ENCODE assay signal across 33 cellular contexts in genomic region chr16:54160252-54160860, GRCh38.
"Had no signal": no experiment of that assay in that cellular context is flagged by ENCODE, and none has a peak within 500 bp of the region (broad histone marks: within the 10 kb centered on the region; RNA-seq: fewer than 3 reads in every experiment).

No MANE protein-coding gene starts in this region.

- H3K36me3 ChIP-seq: adrenal gland, ascending aorta, brain microvascular endothelial cell, breast epithelium, cardiac muscle cell had no signal

- H3K27ac ChIP-seq: adrenal gland, ascending aorta, body of pancreas, brain microvascular endothelial cell, breast epithelium, cardiac muscle cell had no signal

- FAIRE-seq: astrocyte, bronchial epithelial cell had no signal

- H3K27me3 ChIP-seq: adrenal gland, ascending aorta, body of pancreas, brain microvascular endothelial cell, breast epithelium, cardiac muscle cell had no signal

- H3K4me3 ChIP-seq: adrenal gland, ascending aorta, body of pancreas, breast epithelium, cardiac muscle cell had no signal

- DNase-seq: activated effector memory CD4-positive, alpha-beta T cell treated with anti-CD3 and anti-CD28 coated beads, Interleukin-2, amount 50 U/mL, for 16 hours; activated effector memory CD4-positive, alpha-beta T cell treated with Interleukin-2 at 50 U/mL for 16 hours; activated gamma-delta T cell; activated gamma-delta T cell treated with Interleukin-2 at 50 U/mL for 16 hours; activated naive CD4-positive, alpha-beta T cell; activated naive CD4-positive, alpha-beta T cell treated with anti-CD3 and anti-CD28 coated beads for 36 hours; activated naive CD4-positive, alpha-beta T cell treated with anti-CD3 and anti-CD28 coated beads, Interleukin-2, amount 10 ng/mL, durations not matched to agents 7 days and 5 days; activated naive CD4-positive, alpha-beta T cell treated with anti-CD3 and anti-CD28 coated beads, Interleukin-2, amount 50 U/mL, for 16 hours; activated naive CD4-positive, alpha-beta T cell treated with Interleukin-2 at 50 U/mL for 16 hours; activated naive CD8-positive, alpha-beta T cell treated with anti-CD3 and anti-CD28 coated beads for 36 hours; activated naive CD8-positive, alpha-beta T cell treated with anti-CD3 and anti-CD28 coated beads, Interleukin-2, amount 10 ng/mL, durations not matched to agents 7 days and 5 days; activated naive CD8-positive, alpha-beta T cell treated with anti-CD3 and anti-CD28 coated beads, Interleukin-2, amount 50 U/mL, for 24 hours; activated T-cell treated with anti-CD3 and anti-CD28 coated beads, Interleukin-2, amount 50 U/mL, for 24 hours; activated T-cell treated with anti-CD3 and anti-CD28 coated beads, Interleukin-2, amount 50 U/mL, for 4 hours; activated T-cell treated with anti-CD3 and anti-CD28 coated beads, Interleukin-2, amount 50 U/mL, for 48 hours; activated T-cell treated with anti-CD3 and anti-CD28 coated beads, Interleukin-2, amount 50 U/mL, for 72 hours; amniotic stem cell; amygdala; anterior cingulate cortex; aorta; body of pancreas; brain microvascular endothelial cell; caudate nucleus; central memory CD4-positive, alpha-beta T cell; cerebellar nuclear complex had no signal

- ATAC-seq: activated naive CD4-positive, alpha-beta T cell treated with anti-CD3 and anti-CD28 coated beads, Interleukin-2, amount 50 U/mL, for 72 hours; activated naive CD8-positive, alpha-beta T cell treated with anti-CD3 and anti-CD28 coated beads, Interleukin-2, amount 50 U/mL, for 24 hours; activated T-cell treated with anti-CD3 and anti-CD28 coated beads, Interleukin-2, amount 50 U/mL, for 4 hours; activated T-cell treated with anti-CD3 and anti-CD28 coated beads, Interleukin-2, amount 50 U/mL, for 72 hours; activated T-helper 17 cell treated with anti-CD3 and anti-CD28 coated beads, Interleukin-2, amount 50 U/mL, for 72 hours; body of pancreas had no signal

- H3K9me3 ChIP-seq: adrenal gland, ascending aorta, body of pancreas, breast epithelium had no signal

- H3K4me1 ChIP-seq: adrenal gland, ascending aorta, body of pancreas, breast epithelium had no signal
